In genomic region chr20:51540585-51540984, GRCh38 we compare ENCODE assay signal across 11 cellular contexts. TPM values are rescaled to one million over a fixed set of nuclear protein-coding genes. Genes with fewer than 3 reads are reported as not detected.
DNase-seq lines count a peak whose midpoint lies in the region; ATAC-seq and TF ChIP-seq lines count a peak whose summit lies in the region.
"Had no signal": no experiment of that assay in that cellular context is flagged by ENCODE, and none has a peak within 500 bp of the region (broad histone marks: within the 10 kb centered on the region; RNA-seq: fewer than 3 reads in every experiment).

No MANE protein-coding gene starts in this region.

- peak overlapping the region; percentile 92 to 98 (median 98) for H3K4me3 Mint-ChIP-seq in CD4-positive, CD25-positive, alpha-beta regulatory T cell
- H3K4me3 Mint-ChIP-seq in naive thymus-derived CD4-positive, alpha-beta T cell: peak overlapping the region; percentile 93 to 100 (median 98)
- H3K4me3 Mint-ChIP-seq: HFFc6, nephron progenitor cell had no signal

- no peak overlapping the region for H3K9ac ChIP-seq in GM23248

- peaks cover 61% of the 10 kb centered on the region for H3K4me1 ChIP-seq in CD4-positive, CD25-positive, alpha-beta regulatory T cell (ENCODE audit: control insufficient read depth, insufficient read depth, low read length, poor library complexity, severe bottlenecking)
- H3K4me1 ChIP-seq in body of pancreas (peaks cover 45% of the 10 kb centered on the region), GM23248 (ENCODE audit: insufficient read depth) (no peaks in the 10 kb centered on the region)
- H3K4me1 ChIP-seq in naive thymus-derived CD4-positive, alpha-beta T cell (ENCODE audit: control insufficient read depth in 2 of 2, insufficient read depth in 2 of 2, low read length in 2 of 2): peaks cover 54 to 56% of the 10 kb centered on the region in 2 donors
- H3K4me1 ChIP-seq: foreskin keratinocyte had no signal

- H3K36me3 Mint-ChIP-seq in CD4-positive, CD25-positive, alpha-beta regulatory T cell: peaks cover 14% of the 10 kb centered on the region
- peaks cover 4 to 47% (median 18%) of the 10 kb centered on the region in 5 donors for H3K36me3 Mint-ChIP-seq in naive thymus-derived CD4-positive, alpha-beta T cell

- POLR2A ChIA-PET in naive thymus-derived CD4-positive, alpha-beta T cell (lab: Charles Lee): interaction anchor here (0.9 to 3.5 kb wide), 5 partner anchors 26 to 140 kb away, joined by 3 to 21 read pairs (median 6); no protein-coding TSS in a partner anchor

- no peak for TF ChIP-seq CTCF in body of pancreas (IDR thresholded peaks at IDR 0.05)

- CTCF ChIA-PET in naive thymus-derived CD4-positive, alpha-beta T cell (lab: Charles Lee): interaction anchor here (1.1 to 2.3 kb wide), 3 partner anchors 14 to 55 kb away, joined by 3 to 6 read pairs (median 4); no protein-coding TSS in a partner anchor

- no peaks in the 10 kb centered on the region for H3K79me2 ChIP-seq in GM23248 (ENCODE audit: insufficient read depth)

- no peak overlapping the region for H3K4me2 ChIP-seq in GM23248 (ENCODE audit: unreplicated experiment)

- no peaks in the 10 kb centered on the region for H3K9me2 ChIP-seq in GM23248 (ENCODE audit: insufficient read depth)

- in situ Hi-C loops in GM23248 (cut with MboI): no loop called here

- peaks cover 31 to 70% (median 47%) of the 10 kb centered on the region in 4 donors for H3K4me1 Mint-ChIP-seq in CD4-positive, CD25-positive, alpha-beta regulatory T cell
- H3K4me1 Mint-ChIP-seq in naive thymus-derived CD4-positive, alpha-beta T cell: peaks cover 46 to 68% (median 64%) of the 10 kb centered on the region in 7 donors

- no peak for TF ChIP-seq POLR2A in body of pancreas (IDR thresholded peaks at IDR 0.05)

- H3K36me3 ChIP-seq in CD4-positive, CD25-positive, alpha-beta regulatory T cell (ENCODE audit: control insufficient read depth, insufficient read depth, low read length): peaks cover 14% of the 10 kb centered on the region
- H3K36me3 ChIP-seq in KOPT-K1 (ENCODE audit: insufficient read depth, low read length) (peaks cover 9% of the 10 kb centered on the region; the same call in 1 of the 2 replicates), body of pancreas (replicated peaks in 1 of 2; ENCODE audit: insufficient read depth in 1 of 2, low read depth in 2 of 2) (no peaks in the 10 kb centered on the region), GM23248 (ENCODE audit: low read depth) (no peaks in the 10 kb centered on the region)
- H3K36me3 ChIP-seq in naive thymus-derived CD4-positive, alpha-beta T cell (ENCODE audit: control insufficient read depth in 2 of 3, insufficient read depth in 3 of 3, low read length in 3 of 3): peaks cover 0 to 19% (median 0%) of the 10 kb centered on the region in 3 experiments

- no peak for ATAC-seq in CD4-positive, CD25-positive, alpha-beta regulatory T cell (ENCODE audit: low read depth in 2 of 2)
- ATAC-seq in body of pancreas (no peak), GM19328 (IDR thresholded peaks at IDR 0.05; ENCODE audit: unreplicated experiment) (no peak), HG03095 (IDR thresholded peaks at IDR 0.05; ENCODE audit: unreplicated experiment) (no peak), HG03342 (IDR thresholded peaks at IDR 0.05; ENCODE audit: unreplicated experiment) (no peak)
- ATAC-seq in naive thymus-derived CD4-positive, alpha-beta T cell: no peak

- H4K20me1 ChIP-seq in GM23248 (ENCODE audit: insufficient read depth): no peaks in the 10 kb centered on the region

- peak overlapping the region; percentile 85 for H3K4me3 ChIP-seq in CD4-positive, CD25-positive, alpha-beta regulatory T cell (ENCODE audit: low read depth, low read length)
- no peak overlapping the region for H3K4me3 ChIP-seq in body of pancreas
- peak overlapping the region; percentile 68 for H3K4me3 ChIP-seq in naive thymus-derived CD4-positive, alpha-beta T cell (ENCODE audit: low read length)
- H3K4me3 ChIP-seq in GM23248: no peak overlapping the region

- no peak for DNase-seq in CD4-positive, CD25-positive, alpha-beta regulatory T cell
- DNase-seq in body of pancreas: no peak
- peak in 1 of 9 donors; percentile 33 for DNase-seq in naive thymus-derived CD4-positive, alpha-beta T cell
- DNase-seq in GM23248: no peak

- H3F3A ChIP-seq in GM23248 (ENCODE audit: insufficient read depth): no peaks in the 10 kb centered on the region

- H2AFZ ChIP-seq in GM23248: no peak overlapping the region

- H3K9me3 ChIP-seq in CD4-positive, CD25-positive, alpha-beta regulatory T cell (ENCODE audit: control insufficient read depth in 2 of 2, low read length in 2 of 2): no peaks in the 10 kb centered on the region
- H3K9me3 ChIP-seq in KOPT-K1 (ENCODE audit: insufficient read depth, low read length, poor library complexity, severe bottlenecking) (no peaks in the 10 kb centered on the region), body of pancreas (no peaks in the 10 kb centered on the region), GM23248 (ENCODE audit: low read depth) (no peaks in the 10 kb centered on the region)
- no peaks in the 10 kb centered on the region for H3K9me3 ChIP-seq in naive thymus-derived CD4-positive, alpha-beta T cell (ENCODE audit: control insufficient read depth in 2 of 3, low read length in 3 of 3)

- WGBS in body of pancreas, 2 donors: 31 to 46% methylated on average over 6 of the region's 6 CpGs
- 44 to 49% methylated on average over 6 of the region's 6 CpGs for WGBS in GM23248 (ENCODE audit: low coverage in 1 of 2, low lambda C conversion rate in 2 of 2, missing lambda C conversion rate in 2 of 2), 2 experiments

- H3K27me3 Mint-ChIP-seq in CD4-positive, CD25-positive, alpha-beta regulatory T cell: peaks cover 6% of the 10 kb centered on the region
- peaks cover 0 to 16% (median 0%) of the 10 kb centered on the region in 5 donors for H3K27me3 Mint-ChIP-seq in naive thymus-derived CD4-positive, alpha-beta T cell

- intact Hi-C loops in body of pancreas (cut with DNase I): no loop called here
- intact Hi-C loops in naive thymus-derived CD4-positive, alpha-beta T cell (cut with micrococcal nuclease): loop anchor here (2.0 to 5.0 kb wide), 5 partner anchors 14 to 1728 kb away; partner anchors contain the start of gene SLC9A8 (in 1 of the 2)

- peak overlapping the region; percentile 95 for H3K27ac ChIP-seq in CD4-positive, CD25-positive, alpha-beta regulatory T cell (ENCODE audit: insufficient read depth, low read length, poor library complexity, severe bottlenecking)
- H3K27ac ChIP-seq in KOPT-K1 (ENCODE audit: low read depth, low read length, poor library complexity, severe bottlenecking) (peak overlapping the region; percentile 77), body of pancreas (peak overlapping the region in 3 of 4 donors; percentile 81 to 90 (median 82)), GM23248 (no peak overlapping the region)
- H3K27ac ChIP-seq in naive thymus-derived CD4-positive, alpha-beta T cell (ENCODE audit: low read depth, low read length): peak overlapping the region; percentile 96
- H3K27ac ChIP-seq: foreskin keratinocyte had no signal

- peaks cover 0 to under 1% (median 0%) of the 10 kb centered on the region in 7 donors for H3K9me3 Mint-ChIP-seq in CD4-positive, CD25-positive, alpha-beta regulatory T cell
- H3K9me3 Mint-ChIP-seq in naive thymus-derived CD4-positive, alpha-beta T cell: peaks cover 0 to 7% (median 0%) of the 10 kb centered on the region in 11 donors

- H3K27me3 ChIP-seq in CD4-positive, CD25-positive, alpha-beta regulatory T cell (ENCODE audit: control insufficient read depth, insufficient read depth, low read length): peaks cover 4% of the 10 kb centered on the region
- H3K27me3 ChIP-seq in body of pancreas (no peaks in the 10 kb centered on the region), GM23248 (replicated peaks; ENCODE audit: insufficient read depth) (no peaks in the 10 kb centered on the region)
- H3K27me3 ChIP-seq in naive thymus-derived CD4-positive, alpha-beta T cell (ENCODE audit: control insufficient read depth in 2 of 2, insufficient read depth in 2 of 2, low read length in 2 of 2): no peaks in the 10 kb centered on the region

- peak overlapping the region; percentile 91 to 96 (median 94) for H3K27ac Mint-ChIP-seq in CD4-positive, CD25-positive, alpha-beta regulatory T cell
- peak overlapping the region; percentile 88 to 100 (median 97) for H3K27ac Mint-ChIP-seq in naive thymus-derived CD4-positive, alpha-beta T cell
- H3K27ac Mint-ChIP-seq: HFFc6, nephron progenitor cell had no signal

RNA-seq across cellular contexts. Expression of gene NFATC2, which starts 1.9 kb away (rescaled TPM):
- 56.8 TPM for total RNA-seq in CD4-positive, CD25-positive, alpha-beta regulatory T cell
- polyA plus RNA-seq in CD4-positive, CD25-positive, alpha-beta regulatory T cell: 10 to 100 TPM; 11.0 to 17.6 (median 13.5) TPM
- 1 to 10 TPM; 4.9 to 7.6 TPM for total RNA-seq in body of pancreas
- total RNA-seq in naive thymus-derived CD4-positive, alpha-beta T cell: 10 to 100 TPM; 39.8 to 66.8 (median 44.8) TPM
- polyA plus RNA-seq in naive thymus-derived CD4-positive, alpha-beta T cell: 10 to 100 TPM; 16.6 to 30.1 TPM
- total RNA-seq in GM23248 (2014; rRNA removed; shearing (Covaris generic)): 0.11 and 0.51 TPM in 2 replicates
- polyA plus RNA-seq in GM23248 (2016; fragmentation: Nextera tagmentation; extraction: Ambion mirVana): 0.09 and 0.14 TPM in 2 replicates

Comparison
In these comparisons a context has a peak if more than half of its experiments do, and no peak if none do; other contexts are left out.
1. H3K4me3 ChIP-seq: peak in CD4-positive, CD25-positive, alpha-beta regulatory T cell (single experiment) and naive thymus-derived CD4-positive, alpha-beta T cell (single experiment); none in body of pancreas (0 of 2) and GM23248 (single experiment).